ENCODE assay signal across 10 cellular contexts in genomic region chr9:122005597-122005996, GRCh38.
DNase-seq lines count a peak whose midpoint lies in the region; ATAC-seq, FAIRE-seq and TF ChIP-seq lines count a peak whose summit lies in the region.
"Had no signal": no experiment of that assay in that cellular context is flagged by ENCODE, and none has a peak within 500 bp of the region (broad histone marks: within the 10 kb centered on the region; RNA-seq: fewer than 3 reads in every experiment).

No MANE protein-coding gene starts in this region.

- H3K4me1 ChIP-seq in right lobe of liver (peaks cover 0 to 31% (median 12%) of the 10 kb centered on the region in 4 donors), Karpas-422 (ENCODE audit: low read length) (no peaks in the 10 kb centered on the region)

- TF ChIP-seq CTCF in D721Med (IDR thresholded peaks at IDR 0.05; ENCODE audit: insufficient read depth, missing control alignments) (peak; percentile 35), LNCAP (IDR thresholded peaks at IDR 0.05) (peak; percentile 62), bronchial epithelial cell (IDR thresholded peaks at IDR 0.05; ENCODE audit: insufficient read depth, low read length, severe bottlenecking) (peak; percentile 61), right lobe of liver (IDR thresholded peaks at IDR 0.05) (peak; percentile 25 to 62 (median 40))

- 18% methylated on average over 1 of the region's 1 CpG for WGBS in right lobe of liver (ENCODE audit: insufficient coverage, low coverage, low lambda C conversion rate, missing lambda C conversion rate)

- no peak overlapping the region for H3K4me2 ChIP-seq in Karpas-422 (ENCODE audit: low read depth, low read length, poor library complexity, severe bottlenecking)

- H3K36me3 ChIP-seq in bronchial epithelial cell (ENCODE audit: control insufficient read depth, insufficient read depth, low read length) (no peaks in the 10 kb centered on the region), right lobe of liver (no peaks in the 10 kb centered on the region), Karpas-422 (ENCODE audit: insufficient read depth, low read length) (no peaks in the 10 kb centered on the region)

- no peak for TF ChIP-seq POLR2A in right lobe of liver (IDR thresholded peaks at IDR 0.05)

- ATAC-seq in right lobe of liver (peak in 3 of 4 donors; percentile 34 to 44 (median 41)), GM21515 (IDR thresholded peaks at IDR 0.05; ENCODE audit: unreplicated experiment) (no peak)

- no peak overlapping the region for H3K27ac ChIP-seq in right lobe of liver
- no peak overlapping the region for H3K27ac ChIP-seq in Karpas-422 (ENCODE audit: low read length)

- H3K79me2 ChIP-seq in Karpas-422 (ENCODE audit: low read length) = no peaks in the 10 kb centered on the region

- FAIRE-seq in D721Med (lab: Jason Lieb, UNC) (no peak), bronchial epithelial cell (lab: Jason Lieb, UNC) (no peak)
- FAIRE-seq: frontal cortex had no signal

- intact Hi-C loops in right lobe of liver (cut with DNase I) = no loop called here

- 0 out of 2 replicates have a peak, but pooled peaks cover 4% of the 10 kb centered on the region for H4K20me1 ChIP-seq in Karpas-422 (ENCODE audit: insufficient read depth, low read depth, low read length)

- H3K27me3 ChIP-seq in bronchial epithelial cell (ENCODE audit: control insufficient read depth, insufficient read depth, low read length) (no peaks in the 10 kb centered on the region), right lobe of liver (no peaks in the 10 kb centered on the region), Karpas-422 (ENCODE audit: low read length) (no peaks in the 10 kb centered on the region)

- no peak overlapping the region for H2AFZ ChIP-seq in Karpas-422 (ENCODE audit: low read length)

- H3K9me3 ChIP-seq in right lobe of liver (no peaks in the 10 kb centered on the region), Karpas-422 (ENCODE audit: low read length) (no peaks in the 10 kb centered on the region)

- DNase-seq in D721Med (ENCODE audit: insufficient read length, low spot score) (no peak), bronchial epithelial cell (ENCODE audit: low read depth) (peak; percentile 57), right lobe of liver (no peak), Karpas-422 (no peak)
- no peak for DNase-seq in stimulated activated CD4-positive, alpha-beta T cell treated with anti-CD3 and anti-CD28 coated beads, Interleukin-4, amount 100 ng/mL, for 1 hour
- DNase-seq in activated effector memory CD4-positive, alpha-beta T cell treated with anti-CD3 and anti-CD28 coated beads, Interleukin-2, amount 50 U/mL, for 16 hours = no peak
- DNase-seq: activated CD8-positive, alpha-beta memory T cell treated with anti-CD3 and anti-CD28 coated beads, Interleukin-2, amount 50 U/mL, for 48 hours had no signal

- no peak overlapping the region for H3K4me3 ChIP-seq in bronchial epithelial cell (ENCODE audit: low read depth, low read length)
- H3K4me3 ChIP-seq in right lobe of liver = no peak overlapping the region
- H3K4me3 ChIP-seq in Karpas-422 (ENCODE audit: low read length) = no peak overlapping the region

- H3K9me2 ChIP-seq in Karpas-422 (replicated peaks; ENCODE audit: insufficient read depth, low read length) = no peaks in the 10 kb centered on the region

- H3K9ac ChIP-seq in Karpas-422 (ENCODE audit: low read length) = no peak overlapping the region
